1 cellular context compared by ENCODE assay signal in the genomic region with DNA sequence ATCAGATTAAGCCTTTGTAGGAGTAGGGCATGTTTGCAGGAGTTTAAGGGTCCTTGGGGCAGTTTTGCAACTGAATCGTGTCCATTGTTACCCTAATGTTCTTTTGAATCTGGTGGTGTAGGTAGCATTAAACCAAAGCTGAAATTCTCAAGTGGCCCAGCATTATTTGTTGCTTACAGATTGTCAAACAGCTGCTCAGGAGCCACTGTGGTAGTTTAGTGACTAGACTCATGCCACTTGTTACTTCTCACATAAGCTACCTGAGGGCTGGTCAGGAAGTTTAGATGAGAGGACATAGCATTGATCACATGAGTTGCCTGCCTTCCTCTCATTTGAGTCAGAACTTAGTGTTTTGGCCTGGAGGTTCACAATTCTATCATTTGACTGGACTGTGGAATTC.
A peak's percentile ranks its signal among the peaks of the same experiment; 100 is the strongest.
TF ChIP-seq lines count a peak whose summit lies in the region.

No MANE protein-coding gene starts in this region.

TF ChIP-seq in H1, 55 proteins besides CTCF, POLR2A, EP300 and RAD21 (continued from another document):
- TF ChIP-seq, protein P1, sequence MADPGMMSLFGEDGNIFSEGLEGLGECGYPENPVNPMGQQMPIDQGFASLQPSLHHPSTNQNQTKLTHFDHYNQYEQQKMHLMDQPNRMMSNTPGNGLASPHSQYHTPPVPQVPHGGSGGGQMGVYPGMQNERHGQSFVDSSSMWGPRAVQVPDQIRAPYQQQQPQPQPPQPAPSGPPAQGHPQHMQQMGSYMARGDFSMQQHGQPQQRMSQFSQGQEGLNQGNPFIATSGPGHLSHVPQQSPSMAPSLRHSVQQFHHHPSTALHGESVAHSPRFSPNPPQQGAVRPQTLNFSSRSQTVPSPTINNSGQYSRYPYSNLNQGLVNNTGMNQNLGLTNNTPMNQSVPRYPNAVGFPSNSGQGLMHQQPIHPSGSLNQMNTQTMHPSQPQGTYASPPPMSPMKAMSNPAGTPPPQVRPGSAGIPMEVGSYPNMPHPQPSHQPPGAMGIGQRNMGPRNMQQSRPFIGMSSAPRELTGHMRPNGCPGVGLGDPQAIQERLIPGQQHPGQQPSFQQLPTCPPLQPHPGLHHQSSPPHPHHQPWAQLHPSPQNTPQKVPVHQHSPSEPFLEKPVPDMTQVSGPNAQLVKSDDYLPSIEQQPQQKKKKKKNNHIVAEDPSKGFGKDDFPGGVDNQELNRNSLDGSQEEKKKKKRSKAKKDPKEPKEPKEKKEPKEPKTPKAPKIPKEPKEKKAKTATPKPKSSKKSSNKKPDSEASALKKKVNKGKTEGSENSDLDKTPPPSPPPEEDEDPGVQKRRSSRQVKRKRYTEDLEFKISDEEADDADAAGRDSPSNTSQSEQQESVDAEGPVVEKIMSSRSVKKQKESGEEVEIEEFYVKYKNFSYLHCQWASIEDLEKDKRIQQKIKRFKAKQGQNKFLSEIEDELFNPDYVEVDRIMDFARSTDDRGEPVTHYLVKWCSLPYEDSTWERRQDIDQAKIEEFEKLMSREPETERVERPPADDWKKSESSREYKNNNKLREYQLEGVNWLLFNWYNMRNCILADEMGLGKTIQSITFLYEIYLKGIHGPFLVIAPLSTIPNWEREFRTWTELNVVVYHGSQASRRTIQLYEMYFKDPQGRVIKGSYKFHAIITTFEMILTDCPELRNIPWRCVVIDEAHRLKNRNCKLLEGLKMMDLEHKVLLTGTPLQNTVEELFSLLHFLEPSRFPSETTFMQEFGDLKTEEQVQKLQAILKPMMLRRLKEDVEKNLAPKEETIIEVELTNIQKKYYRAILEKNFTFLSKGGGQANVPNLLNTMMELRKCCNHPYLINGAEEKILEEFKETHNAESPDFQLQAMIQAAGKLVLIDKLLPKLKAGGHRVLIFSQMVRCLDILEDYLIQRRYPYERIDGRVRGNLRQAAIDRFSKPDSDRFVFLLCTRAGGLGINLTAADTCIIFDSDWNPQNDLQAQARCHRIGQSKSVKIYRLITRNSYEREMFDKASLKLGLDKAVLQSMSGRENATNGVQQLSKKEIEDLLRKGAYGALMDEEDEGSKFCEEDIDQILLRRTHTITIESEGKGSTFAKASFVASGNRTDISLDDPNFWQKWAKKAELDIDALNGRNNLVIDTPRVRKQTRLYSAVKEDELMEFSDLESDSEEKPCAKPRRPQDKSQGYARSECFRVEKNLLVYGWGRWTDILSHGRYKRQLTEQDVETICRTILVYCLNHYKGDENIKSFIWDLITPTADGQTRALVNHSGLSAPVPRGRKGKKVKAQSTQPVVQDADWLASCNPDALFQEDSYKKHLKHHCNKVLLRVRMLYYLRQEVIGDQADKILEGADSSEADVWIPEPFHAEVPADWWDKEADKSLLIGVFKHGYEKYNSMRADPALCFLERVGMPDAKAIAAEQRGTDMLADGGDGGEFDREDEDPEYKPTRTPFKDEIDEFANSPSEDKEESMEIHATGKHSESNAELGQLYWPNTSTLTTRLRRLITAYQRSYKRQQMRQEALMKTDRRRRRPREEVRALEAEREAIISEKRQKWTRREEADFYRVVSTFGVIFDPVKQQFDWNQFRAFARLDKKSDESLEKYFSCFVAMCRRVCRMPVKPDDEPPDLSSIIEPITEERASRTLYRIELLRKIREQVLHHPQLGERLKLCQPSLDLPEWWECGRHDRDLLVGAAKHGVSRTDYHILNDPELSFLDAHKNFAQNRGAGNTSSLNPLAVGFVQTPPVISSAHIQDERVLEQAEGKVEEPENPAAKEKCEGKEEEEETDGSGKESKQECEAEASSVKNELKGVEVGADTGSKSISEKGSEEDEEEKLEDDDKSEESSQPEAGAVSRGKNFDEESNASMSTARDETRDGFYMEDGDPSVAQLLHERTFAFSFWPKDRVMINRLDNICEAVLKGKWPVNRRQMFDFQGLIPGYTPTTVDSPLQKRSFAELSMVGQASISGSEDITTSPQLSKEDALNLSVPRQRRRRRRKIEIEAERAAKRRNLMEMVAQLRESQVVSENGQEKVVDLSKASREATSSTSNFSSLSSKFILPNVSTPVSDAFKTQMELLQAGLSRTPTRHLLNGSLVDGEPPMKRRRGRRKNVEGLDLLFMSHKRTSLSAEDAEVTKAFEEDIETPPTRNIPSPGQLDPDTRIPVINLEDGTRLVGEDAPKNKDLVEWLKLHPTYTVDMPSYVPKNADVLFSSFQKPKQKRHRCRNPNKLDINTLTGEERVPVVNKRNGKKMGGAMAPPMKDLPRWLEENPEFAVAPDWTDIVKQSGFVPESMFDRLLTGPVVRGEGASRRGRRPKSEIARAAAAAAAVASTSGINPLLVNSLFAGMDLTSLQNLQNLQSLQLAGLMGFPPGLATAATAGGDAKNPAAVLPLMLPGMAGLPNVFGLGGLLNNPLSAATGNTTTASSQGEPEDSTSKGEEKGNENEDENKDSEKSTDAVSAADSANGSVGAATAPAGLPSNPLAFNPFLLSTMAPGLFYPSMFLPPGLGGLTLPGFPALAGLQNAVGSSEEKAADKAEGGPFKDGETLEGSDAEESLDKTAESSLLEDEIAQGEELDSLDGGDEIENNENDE (IDR thresholded peaks at IDR 0.05; ENCODE audit: insufficient replicate concordance, low read length) = peak; percentile 35
- TF ChIP-seq SP2 (IDR thresholded peaks at IDR 0.05; ENCODE audit: low read length) (no peak), TCF12 (IDR thresholded peaks at IDR 0.05; ENCODE audit: low read depth, low read length) (0 out of 2 replicates have a peak, but pooled peaks have one; percentile 9), BCL11A (IDR thresholded peaks at IDR 0.05; ENCODE audit: low read depth in 2 of 2, low read length in 2 of 2) (no peak), MAFK (IDR thresholded peaks at IDR 0.05; ENCODE audit: low read depth, low read length) (no peak), POU5F1 (IDR thresholded peaks at IDR 0.05; ENCODE audit: low read depth, low read length) (0 out of 2 replicates have a peak, but pooled peaks have one; percentile 8), CBX8 (IDR thresholded peaks at IDR 0.05; ENCODE audit: borderline replicate concordance, low read depth, low read length) (no peak)
